Comparison of ENCODE assay signal across 1 cellular context in the genomic region with DNA sequence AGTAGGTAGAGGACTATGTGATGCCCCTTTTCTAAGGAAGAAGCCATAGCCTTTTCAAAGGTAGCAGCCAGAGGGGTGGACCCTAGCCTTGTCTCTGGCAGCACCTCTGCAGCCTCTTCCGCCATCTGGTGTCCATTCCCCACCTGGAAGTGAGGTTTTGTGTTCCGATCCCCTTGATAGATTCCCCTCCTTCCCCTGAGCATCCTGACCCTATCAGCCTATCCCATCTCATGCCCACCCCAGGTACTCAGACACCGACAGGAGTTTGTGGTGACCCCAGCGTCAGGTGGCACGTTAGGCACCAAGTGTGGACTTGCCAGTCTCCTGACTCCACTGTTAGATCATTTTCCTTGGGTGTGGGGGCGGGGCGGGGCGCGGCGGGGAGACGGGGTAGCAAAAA.
TF ChIP-seq lines count a peak whose summit lies in the region.

No MANE protein-coding gene starts in this region.

TF ChIP-seq in K562, 482 proteins besides CTCF, POLR2A, EP300 and RAD21 (continues in another document):
- TF ChIP-seq RCOR1 (IDR thresholded peaks at IDR 0.05; ENCODE audit: borderline replicate concordance in 1 of 2, low read depth in 2 of 2, low read length in 2 of 2) = 0 out of 4 replicates have a peak, but pooled peaks of 1 of the 2 experiments have one; percentile 20
- no peak for TF ChIP-seq GABPA (tag; conservative IDR thresholded peaks at IDR 0.05; ENCODE audit: low read depth)
- 0 out of 2 replicates have a peak, but pooled peaks have one; percentile 38 for TF ChIP-seq ETV5 (CRISPR knock-in tag; IDR thresholded peaks at IDR 0.05; ENCODE audit: low read depth)
- TF ChIP-seq, protein P1, sequence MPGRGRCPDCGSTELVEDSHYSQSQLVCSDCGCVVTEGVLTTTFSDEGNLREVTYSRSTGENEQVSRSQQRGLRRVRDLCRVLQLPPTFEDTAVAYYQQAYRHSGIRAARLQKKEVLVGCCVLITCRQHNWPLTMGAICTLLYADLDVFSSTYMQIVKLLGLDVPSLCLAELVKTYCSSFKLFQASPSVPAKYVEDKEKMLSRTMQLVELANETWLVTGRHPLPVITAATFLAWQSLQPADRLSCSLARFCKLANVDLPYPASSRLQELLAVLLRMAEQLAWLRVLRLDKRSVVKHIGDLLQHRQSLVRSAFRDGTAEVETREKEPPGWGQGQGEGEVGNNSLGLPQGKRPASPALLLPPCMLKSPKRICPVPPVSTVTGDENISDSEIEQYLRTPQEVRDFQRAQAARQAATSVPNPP (IDR thresholded peaks at IDR 0.05; ENCODE audit: borderline replicate concordance, insufficient read depth, insufficient read length) = no peak
- 0 out of 4 replicates have a peak, but pooled peaks of 1 of the 2 experiments have one; percentile 50 for TF ChIP-seq HDAC1 (IDR thresholded peaks at IDR 0.05)
- 0 out of 2 replicates have a peak, but pooled peaks have one; percentile 22 for TF ChIP-seq SUPT5H (IDR thresholded peaks at IDR 0.05)
- peak; percentile 76; the same call in 1 of the 2 replicates for TF ChIP-seq ARID2 (IDR thresholded peaks at IDR 0.05)
- peak; percentile 25; the same call in 1 of the 2 replicates for TF ChIP-seq BCOR (IDR thresholded peaks at IDR 0.05)
- TF ChIP-seq, protein P2, sequence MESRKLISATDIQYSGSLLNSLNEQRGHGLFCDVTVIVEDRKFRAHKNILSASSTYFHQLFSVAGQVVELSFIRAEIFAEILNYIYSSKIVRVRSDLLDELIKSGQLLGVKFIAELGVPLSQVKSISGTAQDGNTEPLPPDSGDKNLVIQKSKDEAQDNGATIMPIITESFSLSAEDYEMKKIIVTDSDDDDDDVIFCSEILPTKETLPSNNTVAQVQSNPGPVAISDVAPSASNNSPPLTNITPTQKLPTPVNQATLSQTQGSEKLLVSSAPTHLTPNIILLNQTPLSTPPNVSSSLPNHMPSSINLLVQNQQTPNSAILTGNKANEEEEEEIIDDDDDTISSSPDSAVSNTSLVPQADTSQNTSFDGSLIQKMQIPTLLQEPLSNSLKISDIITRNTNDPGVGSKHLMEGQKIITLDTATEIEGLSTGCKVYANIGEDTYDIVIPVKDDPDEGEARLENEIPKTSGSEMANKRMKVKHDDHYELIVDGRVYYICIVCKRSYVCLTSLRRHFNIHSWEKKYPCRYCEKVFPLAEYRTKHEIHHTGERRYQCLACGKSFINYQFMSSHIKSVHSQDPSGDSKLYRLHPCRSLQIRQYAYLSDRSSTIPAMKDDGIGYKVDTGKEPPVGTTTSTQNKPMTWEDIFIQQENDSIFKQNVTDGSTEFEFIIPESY (CRISPR knock-in tag; IDR thresholded peaks at IDR 0.05) = 0 out of 2 replicates have a peak, but pooled peaks have one; percentile 28
- TF ChIP-seq ZFP1 (CRISPR knock-in tag; IDR thresholded peaks at IDR 0.05) = no peak
- TF ChIP-seq ZBED1 (IDR thresholded peaks at IDR 0.05) = no peak
- TF ChIP-seq SMC3 (conservative IDR thresholded peaks at IDR 0.05; ENCODE audit: insufficient read depth, low read depth, low read length) = peak; percentile 66
- no peak for TF ChIP-seq MCM5 (IDR thresholded peaks at IDR 0.05; ENCODE audit: low read depth)
- TF ChIP-seq, protein P3, sequence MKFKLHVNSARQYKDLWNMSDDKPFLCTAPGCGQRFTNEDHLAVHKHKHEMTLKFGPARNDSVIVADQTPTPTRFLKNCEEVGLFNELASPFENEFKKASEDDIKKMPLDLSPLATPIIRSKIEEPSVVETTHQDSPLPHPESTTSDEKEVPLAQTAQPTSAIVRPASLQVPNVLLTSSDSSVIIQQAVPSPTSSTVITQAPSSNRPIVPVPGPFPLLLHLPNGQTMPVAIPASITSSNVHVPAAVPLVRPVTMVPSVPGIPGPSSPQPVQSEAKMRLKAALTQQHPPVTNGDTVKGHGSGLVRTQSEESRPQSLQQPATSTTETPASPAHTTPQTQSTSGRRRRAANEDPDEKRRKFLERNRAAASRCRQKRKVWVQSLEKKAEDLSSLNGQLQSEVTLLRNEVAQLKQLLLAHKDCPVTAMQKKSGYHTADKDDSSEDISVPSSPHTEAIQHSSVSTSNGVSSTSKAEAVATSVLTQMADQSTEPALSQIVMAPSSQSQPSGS (CRISPR knock-in tag; IDR thresholded peaks at IDR 0.05) = no peak
- no peak for TF ChIP-seq ATF1 (CRISPR knock-in tag; IDR thresholded peaks at IDR 0.05)
- peak; percentile 13; the same call in 1 of the 2 replicates for TF ChIP-seq ATF1 (tag; IDR thresholded peaks at IDR 0.05)
- TF ChIP-seq SIN3B (IDR thresholded peaks at IDR 0.05; ENCODE audit: low read depth) = 0 out of 2 replicates have a peak, but pooled peaks have one; percentile 34
- no peak for TF ChIP-seq U2AF2 (optimal IDR thresholded peaks at IDR 0.05; ENCODE audit: low read depth, low read length)
- TF ChIP-seq, protein P4, sequence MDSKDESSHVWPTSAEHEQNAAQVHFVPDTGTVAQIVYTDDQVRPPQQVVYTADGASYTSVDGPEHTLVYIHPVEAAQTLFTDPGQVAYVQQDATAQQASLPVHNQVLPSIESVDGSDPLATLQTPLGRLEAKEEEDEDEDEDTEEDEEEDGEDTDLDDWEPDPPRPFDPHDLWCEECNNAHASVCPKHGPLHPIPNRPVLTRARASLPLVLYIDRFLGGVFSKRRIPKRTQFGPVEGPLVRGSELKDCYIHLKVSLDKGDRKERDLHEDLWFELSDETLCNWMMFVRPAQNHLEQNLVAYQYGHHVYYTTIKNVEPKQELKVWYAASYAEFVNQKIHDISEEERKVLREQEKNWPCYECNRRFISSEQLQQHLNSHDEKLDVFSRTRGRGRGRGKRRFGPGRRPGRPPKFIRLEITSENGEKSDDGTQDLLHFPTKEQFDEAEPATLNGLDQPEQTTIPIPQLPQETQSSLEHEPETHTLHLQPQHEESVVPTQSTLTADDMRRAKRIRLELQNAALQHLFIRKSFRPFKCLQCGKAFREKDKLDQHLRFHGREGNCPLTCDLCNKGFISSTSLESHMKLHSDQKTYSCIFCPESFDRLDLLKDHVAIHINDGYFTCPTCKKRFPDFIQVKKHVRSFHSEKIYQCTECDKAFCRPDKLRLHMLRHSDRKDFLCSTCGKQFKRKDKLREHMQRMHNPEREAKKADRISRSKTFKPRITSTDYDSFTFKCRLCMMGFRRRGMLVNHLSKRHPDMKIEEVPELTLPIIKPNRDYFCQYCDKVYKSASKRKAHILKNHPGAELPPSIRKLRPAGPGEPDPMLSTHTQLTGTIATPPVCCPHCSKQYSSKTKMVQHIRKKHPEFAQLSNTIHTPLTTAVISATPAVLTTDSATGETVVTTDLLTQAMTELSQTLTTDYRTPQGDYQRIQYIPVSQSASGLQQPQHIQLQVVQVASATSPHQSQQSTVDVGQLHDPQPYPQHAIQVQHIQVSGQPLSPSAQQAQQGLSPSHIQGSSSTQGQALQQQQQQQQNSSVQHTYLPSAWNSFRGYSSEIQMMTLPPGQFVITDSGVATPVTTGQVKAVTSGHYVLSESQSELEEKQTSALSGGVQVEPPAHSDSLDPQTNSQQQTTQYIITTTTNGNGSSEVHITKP (IDR thresholded peaks at IDR 0.05; ENCODE audit: partially characterized antibody) = peak; percentile 40
- TF ChIP-seq, protein P5, sequence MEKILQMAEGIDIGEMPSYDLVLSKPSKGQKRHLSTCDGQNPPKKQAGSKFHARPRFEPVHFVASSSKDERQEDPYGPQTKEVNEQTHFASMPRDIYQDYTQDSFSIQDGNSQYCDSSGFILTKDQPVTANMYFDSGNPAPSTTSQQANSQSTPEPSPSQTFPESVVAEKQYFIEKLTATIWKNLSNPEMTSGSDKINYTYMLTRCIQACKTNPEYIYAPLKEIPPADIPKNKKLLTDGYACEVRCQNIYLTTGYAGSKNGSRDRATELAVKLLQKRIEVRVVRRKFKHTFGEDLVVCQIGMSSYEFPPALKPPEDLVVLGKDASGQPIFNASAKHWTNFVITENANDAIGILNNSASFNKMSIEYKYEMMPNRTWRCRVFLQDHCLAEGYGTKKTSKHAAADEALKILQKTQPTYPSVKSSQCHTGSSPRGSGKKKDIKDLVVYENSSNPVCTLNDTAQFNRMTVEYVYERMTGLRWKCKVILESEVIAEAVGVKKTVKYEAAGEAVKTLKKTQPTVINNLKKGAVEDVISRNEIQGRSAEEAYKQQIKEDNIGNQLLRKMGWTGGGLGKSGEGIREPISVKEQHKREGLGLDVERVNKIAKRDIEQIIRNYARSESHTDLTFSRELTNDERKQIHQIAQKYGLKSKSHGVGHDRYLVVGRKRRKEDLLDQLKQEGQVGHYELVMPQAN (IDR thresholded peaks at IDR 0.05; ENCODE audit: borderline replicate concordance) = peak; percentile 51; the same call in 1 of the 2 replicates
- peak in 1 of 2 experiments; percentile 48; a peak in 2 of 4 replicates for TF ChIP-seq SIN3A (IDR thresholded peaks at IDR 0.05; ENCODE audit: borderline replicate concordance in 2 of 2, control insufficient read depth in 1 of 2, low read depth in 2 of 2, low read length in 2 of 2)
- TF ChIP-seq SMARCE1 (IDR thresholded peaks at IDR 0.05) = 0 out of 2 replicates have a peak, but pooled peaks have one; percentile 12
- TF ChIP-seq STAG1 (CRISPR knock-in tag; IDR thresholded peaks at IDR 0.05; ENCODE audit: borderline replicate concordance) = peak; percentile 58; the same call in 1 of the 2 replicates
- TF ChIP-seq, protein P6, sequence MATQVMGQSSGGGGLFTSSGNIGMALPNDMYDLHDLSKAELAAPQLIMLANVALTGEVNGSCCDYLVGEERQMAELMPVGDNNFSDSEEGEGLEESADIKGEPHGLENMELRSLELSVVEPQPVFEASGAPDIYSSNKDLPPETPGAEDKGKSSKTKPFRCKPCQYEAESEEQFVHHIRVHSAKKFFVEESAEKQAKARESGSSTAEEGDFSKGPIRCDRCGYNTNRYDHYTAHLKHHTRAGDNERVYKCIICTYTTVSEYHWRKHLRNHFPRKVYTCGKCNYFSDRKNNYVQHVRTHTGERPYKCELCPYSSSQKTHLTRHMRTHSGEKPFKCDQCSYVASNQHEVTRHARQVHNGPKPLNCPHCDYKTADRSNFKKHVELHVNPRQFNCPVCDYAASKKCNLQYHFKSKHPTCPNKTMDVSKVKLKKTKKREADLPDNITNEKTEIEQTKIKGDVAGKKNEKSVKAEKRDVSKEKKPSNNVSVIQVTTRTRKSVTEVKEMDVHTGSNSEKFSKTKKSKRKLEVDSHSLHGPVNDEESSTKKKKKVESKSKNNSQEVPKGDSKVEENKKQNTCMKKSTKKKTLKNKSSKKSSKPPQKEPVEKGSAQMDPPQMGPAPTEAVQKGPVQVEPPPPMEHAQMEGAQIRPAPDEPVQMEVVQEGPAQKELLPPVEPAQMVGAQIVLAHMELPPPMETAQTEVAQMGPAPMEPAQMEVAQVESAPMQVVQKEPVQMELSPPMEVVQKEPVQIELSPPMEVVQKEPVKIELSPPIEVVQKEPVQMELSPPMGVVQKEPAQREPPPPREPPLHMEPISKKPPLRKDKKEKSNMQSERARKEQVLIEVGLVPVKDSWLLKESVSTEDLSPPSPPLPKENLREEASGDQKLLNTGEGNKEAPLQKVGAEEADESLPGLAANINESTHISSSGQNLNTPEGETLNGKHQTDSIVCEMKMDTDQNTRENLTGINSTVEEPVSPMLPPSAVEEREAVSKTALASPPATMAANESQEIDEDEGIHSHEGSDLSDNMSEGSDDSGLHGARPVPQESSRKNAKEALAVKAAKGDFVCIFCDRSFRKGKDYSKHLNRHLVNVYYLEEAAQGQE (CRISPR knock-in tag; IDR thresholded peaks at IDR 0.05; ENCODE audit: low read depth) = no peak
- 0 out of 2 replicates have a peak, but pooled peaks have one; percentile 9 for TF ChIP-seq ARID1B (IDR thresholded peaks at IDR 0.05)
- TF ChIP-seq HDGF (IDR thresholded peaks at IDR 0.05) = 0 out of 2 replicates have a peak, but pooled peaks have one; percentile 31
- peak; percentile 36; the same call in 1 of the 2 replicates for TF ChIP-seq SP1 (CRISPR knock-in tag; IDR thresholded peaks at IDR 0.05)
- TF ChIP-seq, protein P7, sequence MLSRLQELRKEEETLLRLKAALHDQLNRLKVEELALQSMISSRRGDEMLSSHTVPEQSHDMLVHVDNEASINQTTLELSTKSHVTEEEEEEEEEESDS (CRISPR knock-in tag; IDR thresholded peaks at IDR 0.05) = no peak
- TF ChIP-seq, protein P8, sequence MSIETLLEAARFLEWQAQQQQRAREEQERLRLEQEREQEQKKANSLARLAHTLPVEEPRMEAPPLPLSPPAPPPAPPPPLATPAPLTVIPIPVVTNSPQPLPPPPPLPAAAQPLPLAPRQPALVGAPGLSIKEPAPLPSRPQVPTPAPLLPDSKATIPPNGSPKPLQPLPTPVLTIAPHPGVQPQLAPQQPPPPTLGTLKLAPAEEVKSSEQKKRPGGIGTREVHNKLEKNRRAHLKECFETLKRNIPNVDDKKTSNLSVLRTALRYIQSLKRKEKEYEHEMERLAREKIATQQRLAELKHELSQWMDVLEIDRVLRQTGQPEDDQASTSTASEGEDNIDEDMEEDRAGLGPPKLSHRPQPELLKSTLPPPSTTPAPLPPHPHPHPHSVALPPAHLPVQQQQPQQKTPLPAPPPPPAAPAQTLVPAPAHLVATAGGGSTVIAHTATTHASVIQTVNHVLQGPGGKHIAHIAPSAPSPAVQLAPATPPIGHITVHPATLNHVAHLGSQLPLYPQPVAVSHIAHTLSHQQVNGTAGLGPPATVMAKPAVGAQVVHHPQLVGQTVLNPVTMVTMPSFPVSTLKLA (conservative IDR thresholded peaks at IDR 0.05) = peak; percentile 37 to 51
- TF ChIP-seq CCAR2 (IDR thresholded peaks at IDR 0.05; ENCODE audit: low read depth, low read length) = no peak
- no peak for TF ChIP-seq ZNF3 (CRISPR knock-in tag; IDR thresholded peaks at IDR 0.05)
- TF ChIP-seq NUFIP1 (IDR thresholded peaks at IDR 0.05; ENCODE audit: partially characterized antibody) = no peak
- 0 out of 2 replicates have a peak, but pooled peaks have one; percentile 34 for TF ChIP-seq DPF2 (IDR thresholded peaks at IDR 0.05)
- 0 out of 2 replicates have a peak, but pooled peaks have one; percentile 30 for TF ChIP-seq XRCC5 (IDR thresholded peaks at IDR 0.05; ENCODE audit: low read depth, low read length)
- TF ChIP-seq GABPB1 (CRISPR knock-in tag; IDR thresholded peaks at IDR 0.05) = peak; percentile 22; the same call in 1 of the 2 replicates
- peak; percentile 58; the same call in 1 of the 2 replicates for TF ChIP-seq CC2D1A (IDR thresholded peaks at IDR 0.05)
- 0 out of 2 replicates have a peak, but pooled peaks have one; percentile 28 for TF ChIP-seq ATF7 (IDR thresholded peaks at IDR 0.05)
- TF ChIP-seq ELF1 (tag; IDR thresholded peaks at IDR 0.05) = 0 out of 2 replicates have a peak, but pooled peaks have one; percentile 26
- peak; percentile 39; the same call in 1 of the 2 replicates for TF ChIP-seq GATA2 (CRISPR knock-in tag; IDR thresholded peaks at IDR 0.05)
- no peak for TF ChIP-seq ARNT (IDR thresholded peaks at IDR 0.05)
- no peak for TF ChIP-seq KLF16 (IDR thresholded peaks at IDR 0.05)
- no peak for TF ChIP-seq RUNX1 (IDR thresholded peaks at IDR 0.05; ENCODE audit: low read depth)
- TF ChIP-seq, protein P9, sequence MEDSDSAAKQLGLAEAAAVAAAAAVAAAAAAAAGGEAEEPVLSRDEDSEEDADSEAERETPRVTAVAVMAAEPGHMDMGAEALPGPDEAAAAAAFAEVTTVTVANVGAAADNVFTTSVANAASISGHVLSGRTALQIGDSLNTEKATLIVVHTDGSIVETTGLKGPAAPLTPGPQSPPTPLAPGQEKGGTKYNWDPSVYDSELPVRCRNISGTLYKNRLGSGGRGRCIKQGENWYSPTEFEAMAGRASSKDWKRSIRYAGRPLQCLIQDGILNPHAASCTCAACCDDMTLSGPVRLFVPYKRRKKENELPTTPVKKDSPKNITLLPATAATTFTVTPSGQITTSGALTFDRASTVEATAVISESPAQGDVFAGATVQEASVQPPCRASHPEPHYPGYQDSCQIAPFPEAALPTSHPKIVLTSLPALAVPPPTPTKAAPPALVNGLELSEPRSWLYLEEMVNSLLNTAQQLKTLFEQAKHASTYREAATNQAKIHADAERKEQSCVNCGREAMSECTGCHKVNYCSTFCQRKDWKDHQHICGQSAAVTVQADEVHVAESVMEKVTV (CRISPR knock-in tag; IDR thresholded peaks at IDR 0.05) = peak; percentile 68
